ENCODE assay signal across 8 cellular contexts in genomic region chr12:56127888-56128668, GRCh38. TPM values are rescaled to one million over a fixed set of nuclear protein-coding genes. Genes with fewer than 3 reads are reported as not detected.
DNase-seq lines count a peak whose midpoint lies in the region; ATAC-seq and TF ChIP-seq lines count a peak whose summit lies in the region.

A gene with protein sequence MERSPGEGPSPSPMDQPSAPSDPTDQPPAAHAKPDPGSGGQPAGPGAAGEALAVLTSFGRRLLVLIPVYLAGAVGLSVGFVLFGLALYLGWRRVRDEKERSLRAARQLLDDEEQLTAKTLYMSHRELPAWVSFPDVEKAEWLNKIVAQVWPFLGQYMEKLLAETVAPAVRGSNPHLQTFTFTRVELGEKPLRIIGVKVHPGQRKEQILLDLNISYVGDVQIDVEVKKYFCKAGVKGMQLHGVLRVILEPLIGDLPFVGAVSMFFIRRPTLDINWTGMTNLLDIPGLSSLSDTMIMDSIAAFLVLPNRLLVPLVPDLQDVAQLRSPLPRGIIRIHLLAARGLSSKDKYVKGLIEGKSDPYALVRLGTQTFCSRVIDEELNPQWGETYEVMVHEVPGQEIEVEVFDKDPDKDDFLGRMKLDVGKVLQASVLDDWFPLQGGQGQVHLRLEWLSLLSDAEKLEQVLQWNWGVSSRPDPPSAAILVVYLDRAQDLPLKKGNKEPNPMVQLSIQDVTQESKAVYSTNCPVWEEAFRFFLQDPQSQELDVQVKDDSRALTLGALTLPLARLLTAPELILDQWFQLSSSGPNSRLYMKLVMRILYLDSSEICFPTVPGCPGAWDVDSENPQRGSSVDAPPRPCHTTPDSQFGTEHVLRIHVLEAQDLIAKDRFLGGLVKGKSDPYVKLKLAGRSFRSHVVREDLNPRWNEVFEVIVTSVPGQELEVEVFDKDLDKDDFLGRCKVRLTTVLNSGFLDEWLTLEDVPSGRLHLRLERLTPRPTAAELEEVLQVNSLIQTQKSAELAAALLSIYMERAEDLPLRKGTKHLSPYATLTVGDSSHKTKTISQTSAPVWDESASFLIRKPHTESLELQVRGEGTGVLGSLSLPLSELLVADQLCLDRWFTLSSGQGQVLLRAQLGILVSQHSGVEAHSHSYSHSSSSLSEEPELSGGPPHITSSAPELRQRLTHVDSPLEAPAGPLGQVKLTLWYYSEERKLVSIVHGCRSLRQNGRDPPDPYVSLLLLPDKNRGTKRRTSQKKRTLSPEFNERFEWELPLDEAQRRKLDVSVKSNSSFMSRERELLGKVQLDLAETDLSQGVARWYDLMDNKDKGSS (plus strand): TSS chr12:56128267. CDS start chr12:56128320, 53 bp downstream.

- peaks cover 6% of the 10 kb centered on the region; the same call in 1 of the 2 replicates for H3K79me2 ChIP-seq in PC-9 (ENCODE audit: low read depth)

- peaks cover 31% of the 10 kb centered on the region for H3K4me1 ChIP-seq in PC-9 (replicated peaks; ENCODE audit: insufficient read depth)

- H3F3A ChIP-seq in PC-9 (ENCODE audit: insufficient read depth, low read depth): peaks cover 22% of the 10 kb centered on the region

- peak within 1 kb of the TSS; percentile 60 for H3K4me3 ChIP-seq in Jurkat, Clone E6-1 (ENCODE audit: low read length)
- H3K4me3 ChIP-seq in PC-9 (peak within 1 kb of the TSS; percentile 77), epithelial cell of proximal tubule (ENCODE audit: low read depth, low read length) (peak within 1 kb of the TSS; percentile 79)

- TSS peak; percentile 42 for BruUV-seq in PC-9 (replicated peaks; lab: Mats Ljungman, UMichigan)

- peak within 1 kb of the TSS; percentile 88 for H2AFZ ChIP-seq in PC-9

- peaks cover 8% of the 10 kb centered on the region; the same call in 1 of the 2 replicates for H3K36me3 ChIP-seq in PC-9 (ENCODE audit: low read depth)

- no peaks in the 10 kb centered on the region for H3K9me3 ChIP-seq in PC-9 (ENCODE audit: insufficient read depth, low read depth)

- H3K27me3 ChIP-seq in PC-9 (ENCODE audit: insufficient read depth, low read depth): no peaks in the 10 kb centered on the region

- intact Hi-C loops in PC-9 (cut with micrococcal nuclease; ENCODE audit: unreplicated experiment): loop anchor here (2.0 kb wide), 1 partner anchor 509 kb away; no protein-coding TSS in a partner anchor

- ATAC-seq in GM21619 (IDR thresholded peaks at IDR 0.05; ENCODE audit: unreplicated experiment): peak; percentile 88

- H4K20me1 ChIP-seq in PC-9 (ENCODE audit: insufficient read depth): no peaks in the 10 kb centered on the region

- H3K9me2 ChIP-seq in PC-9 (ENCODE audit: insufficient read depth): no peaks in the 10 kb centered on the region

- CTCF ChIA-PET in PC-9 (lab: Charles Lee): interaction anchor here (0.5 to 1.3 kb wide), 6 partner anchors 8 to 509 kb away, joined by 3 to 17 read pairs (median 4); partner anchors contain the start of genes RNF41 and SMARCC2

- H3K4me2 ChIP-seq in PC-9: peak within 1 kb of the TSS; percentile 100

- POLR2A ChIA-PET in PC-9 (lab: Charles Lee; ENCODE audit: unreplicated experiment): interaction anchor here (0.6 to 1.3 kb wide), 11 partner anchors 10 to 533 kb away, joined by 3 to 13 read pairs (median 4); partner anchors contain the start of genes MYL6, RAB5B, RNF41 and SMARCC2

- peak within 1 kb of the TSS; percentile 46; the same call in 1 of the 2 replicates for H3K27ac ChIP-seq in PC-9

- TF ChIP-seq CTCF in PC-9 (conservative IDR thresholded peaks at IDR 0.05) (no peak), epithelial cell of proximal tubule (conservative IDR thresholded peaks at IDR 0.05; ENCODE audit: low read depth, low read length) (no peak)

- DNase-seq in DMS153 (lab: John Stamatoyannopoulos, UW): peak; percentile 99
- DNase-seq in Jurkat, Clone E6-1 (ENCODE audit: low read depth, low spot score): peak; percentile 100
- peak; percentile 98 to 99 for DNase-seq in PC-9
- peak; percentile 92 for DNase-seq in activated T-cell treated with anti-CD3 and anti-CD28 coated beads, Interleukin-2, amount 50 U/mL, for 1 hour
- peak; percentile 96 for DNase-seq in epithelial cell of proximal tubule (ENCODE audit: low read depth)
- peak; percentile 99 for DNase-seq in mucosa of gallbladder (ENCODE audit: low spot score)
- peak; percentile 92 to 95 for DNase-seq in stimulated activated CD8-positive, alpha-beta memory T cell treated with anti-CD3 and anti-CD28 coated beads, Interleukin-4, amount 100 ng/mL, for 4 hours (ENCODE audit: low read depth in 2 of 2, low spot score in 1 of 2)

RNA-seq across cellular contexts. Expression of the gene that starts here (rescaled TPM):
- polyA plus RNA-seq in Jurkat, Clone E6-1 (2012; ENCODE audit: insufficient read depth, insufficient read length): 73.7 TPM
- total RNA-seq in PC-9 (2021) (46.1 and 52.2 TPM in 2 replicates), epithelial cell of proximal tubule (384 and 464 TPM in 2 replicates), mucosa of gallbladder (111 TPM)

Comparison
In these comparisons a context has a peak if more than half of its experiments do, and no peak if none do; other contexts are left out.
1. Peak in every context shown above with its lines: DNase-seq, ATAC-seq, H3K4me3 ChIP-seq and H3K27ac ChIP-seq.